In the genomic region with DNA sequence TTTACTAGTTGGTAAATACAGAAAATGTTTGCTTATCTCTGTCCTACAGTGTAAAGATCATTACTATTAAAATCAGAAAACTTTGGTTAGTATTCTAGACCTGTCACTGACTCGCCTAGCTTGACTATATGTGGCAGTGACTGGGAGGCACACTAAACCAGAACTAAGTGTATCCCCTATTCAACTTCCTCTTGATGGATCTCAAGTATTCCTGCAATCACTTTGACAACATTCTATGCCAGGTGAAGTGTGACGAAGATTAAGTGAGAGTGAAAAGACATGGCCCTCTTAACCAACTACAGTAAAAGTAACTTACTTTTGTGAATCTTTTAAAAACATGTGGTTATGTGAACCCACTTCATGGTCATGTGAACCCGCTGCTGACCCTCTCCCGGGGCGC, we compare ENCODE assay signal across 17 cellular contexts.
A peak's percentile ranks its signal among the peaks of the same experiment; 100 is the strongest.
DNase-seq lines count a peak whose midpoint lies in the region; ATAC-seq, FAIRE-seq and TF ChIP-seq lines count a peak whose summit lies in the region.
"Had no signal": no experiment of that assay in that cellular context is flagged by ENCODE, and none has a peak within 500 bp of the region (broad histone marks: within the 10 kb centered on the region; RNA-seq: fewer than 3 reads in every experiment).

No MANE protein-coding gene starts in this region.

- H3K9me3 ChIP-seq in lower lobe of right lung: no peaks in the 10 kb centered on the region
- H3K9me3 ChIP-seq: A549, BE2C had no signal

- no peaks in the 10 kb centered on the region for H3K4me1 ChIP-seq in lower lobe of right lung
- H3K4me1 ChIP-seq: A549 had no signal

- no peaks in the 10 kb centered on the region for H3K27me3 ChIP-seq in lower lobe of right lung (ENCODE audit: low read depth)
- H3K27me3 ChIP-seq: BE2C had no signal

- peak; percentile 56 to 68 for ATAC-seq in lower lobe of right lung
- ATAC-seq: A549 had no signal

- no peaks in the 10 kb centered on the region for H3K36me3 ChIP-seq in lower lobe of right lung
- H3K36me3 ChIP-seq: BE2C had no signal

- H3K4me3 ChIP-seq in lower lobe of right lung: no peak overlapping the region
- H3K4me3 ChIP-seq: A549 had no signal

- peak; percentile 20 for FAIRE-seq in urothelium cell line (lab: Jason Lieb, UNC)
- FAIRE-seq: A549, GM19239 had no signal

- peak; percentile 9 for DNase-seq in M059J (ENCODE audit: low read depth)
- peak; percentile 43 for DNase-seq in glomerular visceral epithelial cell (ENCODE audit: extremely low spot score)
- no peak for DNase-seq in lower lobe of right lung
- no peak for DNase-seq in urothelium cell line (ENCODE audit: low spot score)
- DNase-seq in T-helper 1 cell: no peak
- no peak for DNase-seq in SK-N-DZ (ENCODE audit: low spot score)
- DNase-seq in activated gamma-delta T cell (lab: John Stamatoyannopoulos, UW): no peak
- DNase-seq: CD4-positive, alpha-beta memory T cell; COR-L47; DMS53; GF-D8; GOT3; H9 had no signal

- intact Hi-C loops in lower lobe of right lung (cut with DNase I): no loop called here

- no peak for TF ChIP-seq CTCF in lower lobe of right lung (IDR thresholded peaks at IDR 0.05)

- no peak overlapping the region for H3K27ac ChIP-seq in lower lobe of right lung
- H3K27ac ChIP-seq: A549, C4-2B had no signal

Comparison
In these comparisons a context has a peak if more than half of its experiments do, and no peak if none do; other contexts are left out.
1. DNase-seq: peak in M059J (single experiment) and glomerular visceral epithelial cell (single experiment); none in lower lobe of right lung (single experiment), urothelium cell line (single experiment), T-helper 1 cell (0 of 5), SK-N-DZ (single experiment) and activated gamma-delta T cell (single experiment).